In the genomic region with DNA sequence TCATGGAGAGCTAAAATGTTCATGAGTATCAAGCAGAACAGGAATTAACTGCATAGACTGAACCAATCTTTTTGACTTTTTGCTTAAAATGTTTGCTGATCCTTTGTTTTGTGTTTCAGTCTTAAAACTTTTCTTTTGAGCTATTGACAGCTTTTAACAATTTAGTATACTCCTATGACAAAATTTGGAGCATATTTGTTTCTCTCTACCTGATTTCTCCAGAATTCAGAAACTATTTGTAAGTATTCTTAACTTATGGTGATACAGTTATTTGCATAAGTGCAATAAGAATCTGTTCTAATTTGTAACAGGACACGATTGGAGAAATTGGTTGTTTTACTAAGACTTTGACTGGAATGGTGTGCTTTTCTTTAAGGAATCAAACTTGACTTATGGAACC, we compare ENCODE assay signal across 7 cellular contexts. TPM values are rescaled to one million over a fixed set of nuclear protein-coding genes. Genes with fewer than 3 reads are reported as not detected.
"Had no signal": no experiment of that assay in that cellular context is flagged by ENCODE, and none has a peak within 500 bp of the region (broad histone marks: within the 10 kb centered on the region; RNA-seq: fewer than 3 reads in every experiment).

No MANE protein-coding gene starts in this region.

RNA-seq across cellular contexts. Expression of gene MB, which starts 49.6 kb away (rescaled TPM):
- total RNA-seq: GM23338, H1, HepG2, HFFc6, HT1080 had no signal
- polyA plus RNA-seq: GM23338, IgD-negative memory B cell had no signal

RNA-seq across cellular contexts. Expression of gene APOL5, which starts 51.0 kb away (rescaled TPM):
- total RNA-seq: GM23338, H1, H9, HepG2, HFFc6, HT1080 had no signal
- polyA plus RNA-seq: GM23338, H1, HepG2, IgD-negative memory B cell had no signal
